Comparison of ENCODE assay signal across 23 cellular contexts in genomic region chr15:43969802-43970375, GRCh38.
"Had no signal": no experiment of that assay in that cellular context is flagged by ENCODE, and none has a peak within 500 bp of the region (broad histone marks: within the 10 kb centered on the region; RNA-seq: fewer than 3 reads in every experiment).

No MANE protein-coding gene starts in this region.

- H3K36me3 ChIP-seq: adrenal gland, ascending aorta, brain microvascular endothelial cell, neural progenitor cell, uterus had no signal

- H3K4me3 ChIP-seq: adrenal gland, ascending aorta, hepatocyte, neural progenitor cell, uterus had no signal

- DNase-seq: activated CD4-positive, alpha-beta memory T cell treated with anti-CD3 and anti-CD28 coated beads for 36 hours; activated CD4-positive, alpha-beta T cell treated with anti-CD3 and anti-CD28 coated beads, Interleukin-2, amount 10 ng/mL, durations not matched to agents 24 days and 14 days; activated CD4-positive, CD25-positive, alpha-beta regulatory T cell treated with anti-CD3 and anti-CD28 coated beads, Interleukin-2, amount 50 U/mL, for 72 hours; activated CD8-positive, alpha-beta memory T cell treated with anti-CD3 and anti-CD28 coated beads, Interleukin-2, amount 50 U/mL, for 4 hours; activated effector memory CD4-positive, alpha-beta T cell treated with anti-CD3 and anti-CD28 coated beads, Interleukin-2, amount 50 U/mL, for 16 hours; activated naive CD4-positive, alpha-beta T cell treated with anti-CD3 and anti-CD28 coated beads for 36 hours; activated naive CD8-positive, alpha-beta T cell treated with anti-CD3 and anti-CD28 coated beads for 36 hours; activated T-cell treated with anti-CD3 and anti-CD28 coated beads, Interleukin-2, amount 50 U/mL, for 1 hour; adrenal gland; brain microvascular endothelial cell; dermis blood vessel endothelial cell; effector CD8-positive, alpha-beta T cell; kidney; natural killer cell; right cardiac atrium; stimulated activated CD4-positive, alpha-beta T cell treated with anti-CD3 and anti-CD28 coated beads, Interleukin-2, amount 100 ng/mL, for 48 hours; stimulated activated naive CD4-positive, alpha-beta T cell treated with Interleukin-2 at 50 U/mL for 16 hours; T-helper 2 cell; uterus had no signal

- H3K4me1 ChIP-seq: adrenal gland, ascending aorta, uterus had no signal

- H3K9ac ChIP-seq: neural progenitor cell had no signal

- H3K9me3 ChIP-seq: adrenal gland, ascending aorta, uterus had no signal

- H3K27ac ChIP-seq: adrenal gland, ascending aorta, brain microvascular endothelial cell, epithelial cell of prostate, hepatocyte, neural progenitor cell, uterus had no signal

- H2AFZ ChIP-seq: hepatocyte, neural progenitor cell had no signal

- H3K4me2 ChIP-seq: hepatocyte, neural progenitor cell had no signal

- ATAC-seq: natural killer cell, right cardiac atrium had no signal

- H3K27me3 ChIP-seq: adrenal gland, ascending aorta, brain microvascular endothelial cell, hepatocyte, neural progenitor cell, uterus had no signal

- H3K79me2 ChIP-seq: hepatocyte had no signal
